Comparison of ENCODE assay signal across 28 cellular contexts in genomic region chr20:39328347-39328746, GRCh38.
"Had no signal": no experiment of that assay in that cellular context is flagged by ENCODE, and none has a peak within 500 bp of the region (broad histone marks: within the 10 kb centered on the region; RNA-seq: fewer than 3 reads in every experiment).

No MANE protein-coding gene starts in this region.

- DNase-seq: activated B cell treated with CpG ODN at 0.5 μM for 24 hours; activated CD4-positive, alpha-beta T cell treated with anti-CD3 and anti-CD28 coated beads for 48 hours; activated CD4-positive, alpha-beta T cell treated with anti-CD3 and anti-CD28 coated beads, Interleukin-2, amount 50 U/mL, for 1 hour; activated CD4-positive, alpha-beta T cell treated with anti-CD3 and anti-CD28 coated beads, Interleukin-2, amount 50 U/mL, for 48 hours; activated CD8-positive, alpha-beta memory T cell treated with anti-CD3 and anti-CD28 coated beads for 24 hours; activated CD8-positive, alpha-beta T cell treated with anti-CD3 and anti-CD28 coated beads for 36 hours; activated effector memory CD4-positive, alpha-beta T cell treated with Interleukin-2 at 50 U/mL for 16 hours; activated gamma-delta T cell treated with Interleukin-2 at 50 U/mL for 16 hours; activated naive CD4-positive, alpha-beta T cell treated with anti-CD3 and anti-CD28 coated beads, Interleukin-2, amount 50 U/mL, for 16 hours; activated naive CD4-positive, alpha-beta T cell treated with Interleukin-2 at 50 U/mL for 16 hours; activated T-cell treated with anti-CD3 and anti-CD28 coated beads, Interleukin-2, amount 50 U/mL, for 4 hours; amniotic stem cell; anterior cingulate cortex; brain microvascular endothelial cell; dorsolateral prefrontal cortex; effector memory CD4-positive, alpha-beta T cell; endodermal cell; foreskin fibroblast; head of caudate nucleus; T1000; WERI-Rb-1 had no signal

- H3K4me3 ChIP-seq: coronary artery, dorsolateral prefrontal cortex had no signal

- H3K27ac ChIP-seq: brain microvascular endothelial cell, coronary artery, dorsolateral prefrontal cortex, WERI-Rb-1 had no signal

- H3K36me3 ChIP-seq: brain microvascular endothelial cell, WERI-Rb-1 had no signal

- ATAC-seq: activated CD4-positive, CD25-positive, alpha-beta regulatory T cell treated with anti-CD3 and anti-CD28 coated beads, Interleukin-2, amount 50 U/mL, for 24 hours; activated CD8-positive, alpha-beta T cell treated with anti-CD3 and anti-CD28 coated beads for 36 hours; activated T-cell treated with anti-CD3 and anti-CD28 coated beads, Interleukin-2, amount 50 U/mL, for 4 hours; activated T-helper 17 cell treated with anti-CD3 and anti-CD28 coated beads, Interleukin-2, amount 50 U/mL, for 72 hours; esophagus mucosa had no signal

- FAIRE-seq: astrocyte, bronchial epithelial cell, frontal cortex had no signal

- H3K27me3 ChIP-seq: brain microvascular endothelial cell had no signal
